14 cellular contexts compared by ENCODE assay signal in genomic region chr12:122006186-122006926, GRCh38. TPM values are rescaled to one million over a fixed set of nuclear protein-coding genes. Genes with fewer than 3 reads are reported as not detected.
DNase-seq lines count a peak whose midpoint lies in the region; ATAC-seq, FAIRE-seq and TF ChIP-seq lines count a peak whose summit lies in the region.
"Had no signal": no experiment of that assay in that cellular context is flagged by ENCODE, and none has a peak within 500 bp of the region (broad histone marks: within the 10 kb centered on the region; RNA-seq: fewer than 3 reads in every experiment).

No MANE protein-coding gene starts in this region.

- DNase-seq in Ammon's horn (ENCODE audit: low spot score) (peak; percentile 14), GM12878 (ENCODE audit: low read depth, low spot score) (no peak), SW480 (ENCODE audit: low spot score) (no peak), stomach (no peak), immature natural killer cell (no peak), NCI-H748 treated with DMSO at 0.1 percent for 48 hours (lab: John Stamatoyannopoulos, UW) (no peak)
- DNase-seq in CD8-positive, alpha-beta memory T cell = peak in 1 of 5 donors; percentile 40
- DNase-seq: HFFc6, MM.1S, NCI-H2171, substantia nigra had no signal

- H3K27me3 ChIP-seq in CD8-positive, alpha-beta memory T cell (ENCODE audit: insufficient read depth, low read length, poor library complexity, severe bottlenecking) = no peaks in the 10 kb centered on the region
- peaks cover 44% of the 10 kb centered on the region for H3K27me3 ChIP-seq in OCI-LY3 (ENCODE audit: low read depth, low read length)
- peaks cover 4 to 5% of the 10 kb centered on the region in 2 experiments; a peak in 3 of 4 replicates for H3K27me3 ChIP-seq in GM12878 (replicated peaks in 1 of 2; ENCODE audit: control insufficient read depth in 2 of 2, insufficient read depth in 2 of 2, low read length in 1 of 2)
- peaks cover 0 to 5% (median 0%) of the 10 kb centered on the region in 3 donors for H3K27me3 ChIP-seq in stomach

- POLR2A ChIA-PET in CD8-positive, alpha-beta memory T cell (lab: Charles Lee) = interaction anchor here (0.5 to 0.6 kb wide), 3 partner anchors 20 to 201 kb away, joined by 3 to 6 read pairs (median 3); no protein-coding TSS in a partner anchor
- POLR2A ChIA-PET in GM12878 (lab: Charles Lee) = no interaction called here

- H3K36me3 Mint-ChIP-seq in CD8-positive, alpha-beta memory T cell = no peaks in the 10 kb centered on the region
- H3K36me3 Mint-ChIP-seq in immature natural killer cell = no peaks in the 10 kb centered on the region

- H2AFZ ChIP-seq in OCI-LY3 (ENCODE audit: low read depth, low read length) (no peak overlapping the region), GM12878 (ENCODE audit: control insufficient read depth, low read depth, low read length) (no peak overlapping the region)

- no peaks in the 10 kb centered on the region for H3K9me3 Mint-ChIP-seq in CD8-positive, alpha-beta memory T cell
- H3K9me3 Mint-ChIP-seq in immature natural killer cell = peaks cover 0 to 2% (median 0%) of the 10 kb centered on the region in 6 donors
- H3K9me3 Mint-ChIP-seq: HFFc6 had no signal

- no peak for TF ChIP-seq RAD21 in GM12878 (IDR thresholded peaks at IDR 0.05; ENCODE audit: insufficient read depth, low read depth, low read length)

- peaks cover 0 to 6% of the 10 kb centered on the region in 2 donors for H3K27me3 Mint-ChIP-seq in CD8-positive, alpha-beta memory T cell
- H3K27me3 Mint-ChIP-seq in immature natural killer cell (ENCODE audit: low read depth in 3 of 3) = peaks cover 2 to 11% (median 6%) of the 10 kb centered on the region in 3 donors

- peaks cover 25 to 42% (median 37%) of the 10 kb centered on the region in 3 donors for H3K4me1 Mint-ChIP-seq in CD8-positive, alpha-beta memory T cell
- peaks cover 20 to 24% of the 10 kb centered on the region in 2 donors for H3K4me1 Mint-ChIP-seq in immature natural killer cell

- no peaks in the 10 kb centered on the region for H3K9me3 ChIP-seq in CD8-positive, alpha-beta memory T cell (ENCODE audit: low read length)
- H3K9me3 ChIP-seq in OCI-LY3 (ENCODE audit: insufficient read depth, low read length) = peaks cover 15% of the 10 kb centered on the region; the same call in 1 of the 2 replicates
- no peaks in the 10 kb centered on the region for H3K9me3 ChIP-seq in GM12878 (replicated peaks; ENCODE audit: control insufficient read depth, insufficient read depth, low read length)
- no peaks in the 10 kb centered on the region for H3K9me3 ChIP-seq in stomach

- intact Hi-C loops in GM12878 (cut with micrococcal nuclease; ENCODE audit: unreplicated experiment) = no loop called here
- intact Hi-C loops in stomach (cut with DNase I; ENCODE audit: low total_unique reads) = no loop called here

- H3K4me3 Mint-ChIP-seq in CD8-positive, alpha-beta memory T cell = peak overlapping the region; percentile 18 to 88 (median 67)
- no peak overlapping the region for H3K4me3 Mint-ChIP-seq in immature natural killer cell
- H3K4me3 Mint-ChIP-seq: HFFc6 had no signal

- WGBS in GM12878 (ENCODE audit: insufficient coverage, insufficient replicate concordance, low lambda C conversion rate, missing lambda C conversion rate) = 28% methylated on average over 24 of the region's 24 CpGs
- WGBS in stomach, 5 donors = 75 to 88% (median 81%) methylated on average over 13 to 24 of the region's 24 CpGs

- peaks cover 25% of the 10 kb centered on the region for H3K4me1 ChIP-seq in CD8-positive, alpha-beta memory T cell (ENCODE audit: insufficient read depth, low read length)
- peaks cover 55% of the 10 kb centered on the region for H3K4me1 ChIP-seq in OCI-LY3 (ENCODE audit: low read length)
- peaks cover 41% of the 10 kb centered on the region for H3K4me1 ChIP-seq in GM12878 (ENCODE audit: control insufficient read depth, insufficient read depth, low read length)
- peaks cover 0 to 9% (median 7%) of the 10 kb centered on the region in 4 donors for H3K4me1 ChIP-seq in stomach

- no peak for TF ChIP-seq CTCF in OCI-LY3 (IDR thresholded peaks at IDR 0.05; ENCODE audit: low read depth, low read length)
- TF ChIP-seq CTCF in GM12878 (IDR thresholded peaks at IDR 0.05 in 2 of 3, conservative IDR thresholded peaks at IDR 0.05 in 1 of 3; ENCODE audit: control insufficient read depth in 2 of 3, extremely low read depth in 1 of 3, insufficient read depth in 1 of 3, low read depth in 3 of 3, low read length in 3 of 3) = no peak
- TF ChIP-seq CTCF in stomach (IDR thresholded peaks at IDR 0.05) = no peak

- H3K9ac ChIP-seq in OCI-LY3 (ENCODE audit: low read length) = no peak overlapping the region
- no peak overlapping the region for H3K9ac ChIP-seq in GM12878 (ENCODE audit: control insufficient read depth, insufficient read depth, low read length)

- H3K27ac ChIP-seq in CD8-positive, alpha-beta memory T cell (ENCODE audit: low read depth, low read length) = no peak overlapping the region
- H3K27ac ChIP-seq in OCI-LY3 (ENCODE audit: low read length) = no peak overlapping the region; the same call in 1 of the 2 replicates
- H3K27ac ChIP-seq in GM12878 (ENCODE audit: control insufficient read depth, insufficient read depth) = no peak overlapping the region
- no peak overlapping the region for H3K27ac ChIP-seq in stomach
- H3K27ac ChIP-seq: coronary artery had no signal

- in situ Hi-C loops in GM12878 (cut with MboI) = no loop called here

- ATAC-seq in GM12878 = no peak

- H3K79me2 ChIP-seq in OCI-LY3 (ENCODE audit: low read length) (no peaks in the 10 kb centered on the region), GM12878 (ENCODE audit: control insufficient read depth, insufficient read depth, low read length) (no peaks in the 10 kb centered on the region)

- TF ChIP-seq EP300 in GM12878 (IDR thresholded peaks at IDR 0.05; ENCODE audit: borderline replicate concordance in 1 of 2, control insufficient read depth in 1 of 2, low read depth in 2 of 2, low read length in 2 of 2) (no peak), stomach (IDR thresholded peaks at IDR 0.05) (no peak)

- RAD21 ChIA-PET in GM12878 (lab: Charles Lee; ENCODE audit: unreplicated experiment) = no interaction called here

- H3K27ac Mint-ChIP-seq in CD8-positive, alpha-beta memory T cell = peak overlapping the region in 6 of 8 donors; percentile 47 to 84 (median 72)
- H3K27ac Mint-ChIP-seq in immature natural killer cell = no peak overlapping the region
- H3K27ac Mint-ChIP-seq: HFFc6 had no signal

- SMC1A ChIA-PET in GM12878 (lab: Charles Lee; ENCODE audit: uncharacterized antibody, unreplicated experiment) = interaction anchor here (4.3 kb wide), 1 partner anchor 15 kb away, joined by 20 read pairs; no protein-coding TSS in a partner anchor

- H4K20me1 ChIP-seq in OCI-LY3 (ENCODE audit: insufficient read depth, low read length) = no peaks in the 10 kb centered on the region
- H4K20me1 ChIP-seq in GM12878 (ENCODE audit: control insufficient read depth, insufficient read depth) = no peaks in the 10 kb centered on the region

- H3K36me3 ChIP-seq in CD8-positive, alpha-beta memory T cell (ENCODE audit: insufficient read depth, low read length) = no peaks in the 10 kb centered on the region
- H3K36me3 ChIP-seq in OCI-LY3 (replicated peaks; ENCODE audit: low read depth, low read length) (no peaks in the 10 kb centered on the region), GM12878 (ENCODE audit: control insufficient read depth in 2 of 2, insufficient read depth in 2 of 2, low read length in 1 of 2) (no peaks in the 10 kb centered on the region), stomach (no peaks in the 10 kb centered on the region)

- TF ChIP-seq POLR2A in GM12878 (IDR thresholded peaks at IDR 0.05; ENCODE audit: low read depth, low read length) (no peak), stomach (IDR thresholded peaks at IDR 0.05) (no peak)

- FAIRE-seq in GM12878 (lab: Jason Lieb, UNC) = no peak

- H3K4me3 ChIP-seq in CD8-positive, alpha-beta memory T cell (ENCODE audit: low read length) = peak overlapping the region; percentile 17
- H3K4me3 ChIP-seq in OCI-LY3 (ENCODE audit: low read length) (peak overlapping the region; percentile 32; the same call in 1 of the 2 replicates), GM12878 (no peak overlapping the region), stomach (no peak overlapping the region)
- H3K4me3 ChIP-seq: coronary artery, skin epidermis had no signal

- CTCF ChIA-PET in CD8-positive, alpha-beta memory T cell (lab: Charles Lee) = interaction anchor here (1.0 to 1.9 kb wide), 4 partner anchors 14 to 212 kb away, joined by 3 to 5 read pairs (median 4); partner anchors contain the start of gene CFAP251
- CTCF ChIA-PET in GM12878 (lab: Yijun Ruan, JAX) = interaction anchor here (0.6 to 1.1 kb wide), 5 partner anchors 14 to 1275 kb away, joined by 3 to 4 read pairs (median 3); no protein-coding TSS in a partner anchor

- no TSS peak for BruUV-seq in GM12878 (replicated peaks; lab: Mats Ljungman, UMichigan)

- peak overlapping the region; percentile 70 for H3K4me2 ChIP-seq in OCI-LY3 (ENCODE audit: low read length)
- H3K4me2 ChIP-seq in GM12878 (ENCODE audit: control insufficient read depth, insufficient read depth) = peak overlapping the region; percentile 11; the same call in 1 of the 2 replicates

TF ChIP-seq in GM12878, 131 proteins besides CTCF, POLR2A, EP300 and RAD21:
- TF ChIP-seq EED (IDR thresholded peaks at IDR 0.05; ENCODE audit: low read depth) = 0 out of 2 replicates have a peak, but pooled peaks have one; percentile 22
- no peak for TF ChIP-seq SIN3A (IDR thresholded peaks at IDR 0.05; ENCODE audit: low read depth, low read length)
TF ChIP-seq in GM12878: peak in this region for 1.

RNA-seq across cellular contexts. Expression of gene BCL7A, which starts 15.3 kb away (rescaled TPM):
- total RNA-seq in CD8-positive, alpha-beta memory T cell = 1 to 10 TPM; 2.5 to 3.0 TPM
- polyA plus RNA-seq in CD8-positive, alpha-beta memory T cell = 3.3 TPM
- 11.6 and 13.4 TPM in 2 replicates for total RNA-seq in GM12878 (2013; cell fraction: nucleolus; rRNA removed)
- 12.4 and 14.1 TPM in 2 replicates for total RNA-seq in GM12878 (2014; rRNA removed)
- total RNA-seq in GM12878 (2014; rRNA removed; fragmentation: Illumina TruSeq; extraction: Trizol) = 8.8 and 9.6 TPM in 2 replicates
- 13.8 and 17.2 TPM in 2 replicates for total RNA-seq in GM12878 (2021)
- 2.3 TPM for polyA plus RNA-seq in GM12878 (2011; ENCODE audit: low read depth)
- 1.3 TPM in 2 replicates for polyA plus RNA-seq in GM12878 (2011; rRNA removed)
- 1.9 and 2.0 TPM in 2 replicates for polyA plus RNA-seq in GM12878 (2011; cell fraction: cytosol; rRNA removed)
- polyA plus RNA-seq in GM12878 (2011; cell fraction: nucleus; rRNA removed) = 2.1 and 2.7 TPM in 2 replicates
- 5.7 and 6.4 TPM in 2 replicates for polyA plus RNA-seq in GM12878 (2012)
- polyA plus RNA-seq in GM12878 (2014; fragmentation: Illumina TruSeq; extraction: Trizol) = 9.4 and 11.8 TPM in 2 replicates
- polyA plus RNA-seq in GM12878 (2014; fragmentation: Nextera tagmentation; extraction: Ambion mirVana) = under 1 TPM; 0.37 to 0.69 TPM
- polyA plus RNA-seq in GM12878 (2014; rRNA removed) = 13.7 and 14.6 TPM in 2 replicates
- polyA plus RNA-seq in GM12878 (2016; fragmentation: Nextera tagmentation; extraction: Ambion mirVana) = 10 to 100 TPM; 11.6 to 11.9 TPM
- polyA minus RNA-seq in GM12878 (2011; rRNA and poly(A)+ RNA removed) = 0.59 and 1.3 TPM in 2 replicates
- 0.40 and 1.1 TPM in 2 replicates for polyA minus RNA-seq in GM12878 (2011; cell fraction: cytosol; rRNA and poly(A)+ RNA removed)
- polyA minus RNA-seq in GM12878 (2011; cell fraction: nucleus; rRNA and poly(A)+ RNA removed) = 0.60 and 0.67 TPM in 2 replicates
- total RNA-seq in stomach = 10 to 100 TPM in 1 of 5 donors, 1 to 10 TPM in 4; 2.0 to 11.6 (median 2.9) TPM
- polyA plus RNA-seq in stomach = 1 to 10 TPM; 1.5 to 3.4 (median 2.6) TPM
- polyA plus RNA-seq in immature natural killer cell = 1 to 10 TPM in 1 of 3 donors, under 1 TPM in 2; 0.27 to 1.5 (median 0.48) TPM

Comparison
In these comparisons a context has a peak if more than half of its experiments do, and no peak if none do; other contexts are left out.
1. H3K4me3 ChIP-seq: peak in CD8-positive, alpha-beta memory T cell (single experiment) and OCI-LY3 (single experiment); none in GM12878 (single experiment) and stomach (0 of 4).
2. H3K27ac Mint-ChIP-seq: peak in CD8-positive, alpha-beta memory T cell (6 of 8); none in immature natural killer cell (0 of 6).
3. H3K4me3 Mint-ChIP-seq: peak in CD8-positive, alpha-beta memory T cell (7 of 7); none in immature natural killer cell (0 of 5).